Comparison of ENCODE assay signal across 15 cellular contexts in genomic region chrX:119026344-119026743, GRCh38. TPM values are rescaled to one million over a fixed set of nuclear protein-coding genes. Genes with fewer than 3 reads are reported as not detected.
"Had no signal": no experiment of that assay in that cellular context is flagged by ENCODE, and none has a peak within 500 bp of the region (broad histone marks: within the 10 kb centered on the region; RNA-seq: fewer than 3 reads in every experiment).

No MANE protein-coding gene starts in this region.

RNA-seq across cellular contexts. Expression of gene CT47C1, which starts 46.4 kb away (rescaled TPM):
- total RNA-seq: stomach, subcutaneous adipose tissue, suprapubic skin, temporal lobe, thoracic aorta, thyroid gland, tibial nerve, transverse colon, upper lobe of left lung, upper lobe of right lung, ureter, urinary bladder, uterus, vagina had no signal
- polyA plus RNA-seq: stomach, thymus, urinary bladder had no signal
